8 cellular contexts compared by ENCODE assay signal in the genomic region with DNA sequence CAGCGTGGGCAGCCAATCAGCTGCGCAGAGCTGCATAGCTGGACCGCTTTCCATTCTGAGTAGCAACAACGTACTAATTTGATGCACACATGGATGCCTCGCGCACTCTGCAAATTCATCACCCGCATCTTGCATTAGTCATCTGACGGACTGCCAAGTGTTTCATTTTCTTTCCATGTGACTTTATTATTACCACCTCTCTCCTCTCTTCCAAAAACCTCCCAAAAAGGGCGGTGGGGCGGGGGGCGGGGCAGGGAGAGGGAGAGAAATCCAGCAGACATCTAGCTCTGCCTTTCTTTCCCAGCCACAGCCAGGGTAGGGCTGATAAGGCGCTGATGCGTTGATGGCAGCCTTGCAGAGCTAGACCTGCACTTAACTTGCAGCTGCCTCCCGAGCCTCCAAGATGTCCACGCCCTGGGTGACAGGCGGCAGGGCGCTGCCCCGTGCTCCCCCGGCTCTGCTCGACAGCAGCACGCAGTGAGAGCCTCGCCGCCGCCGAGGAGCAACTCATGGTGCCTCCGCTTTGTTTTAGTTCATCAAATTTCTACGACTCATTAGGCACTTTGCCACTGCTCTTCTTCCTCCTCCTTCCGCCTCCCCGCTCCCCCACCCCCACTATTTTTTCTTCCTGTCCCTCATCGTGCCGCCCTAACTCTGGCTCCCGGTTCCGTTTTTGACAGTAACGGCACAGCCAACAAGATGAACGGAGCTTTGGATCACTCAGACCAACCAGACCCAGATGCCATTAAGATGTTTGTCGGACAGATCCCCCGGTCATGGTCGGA.
DNase-seq lines count a peak whose midpoint lies in the region; ATAC-seq and TF ChIP-seq lines count a peak whose summit lies in the region.

No MANE protein-coding gene starts in this region.

- peaks cover 4 to 6% of the 10 kb centered on the region in 2 donors for H3K4me1 ChIP-seq in mucosa of rectum (ENCODE audit: control insufficient read depth in 2 of 2, insufficient read depth in 2 of 2, low read length in 2 of 2)

- POLR2A ChIA-PET in BJ (lab: Charles Lee), result interaction anchor here (0.6 kb wide), 1 partner anchor 161 kb away, joined by 6 read pairs; no protein-coding TSS in a partner anchor

- DNase-seq in BJ (ENCODE audit: low read depth) (peak; percentile 63), NB4 (ENCODE audit: low read depth) (peak; percentile 83), epidermal melanocyte (ENCODE audit: insufficient read length, low spot score) (peak; percentile 77), NCI-H1930 (lab: John Stamatoyannopoulos, UW) (no peak)
- DNase-seq in activated CD8-positive, alpha-beta memory T cell treated with anti-CD3 and anti-CD28 coated beads, Interleukin-2, amount 50 U/mL, for 4 hours, result peak; percentile 63
- DNase-seq in stimulated activated naive CD4-positive, alpha-beta T cell (lab: John Stamatoyannopoulos, UW), result peak; percentile 57 to 84 (median 68)

- peak; percentile 23 for ATAC-seq in GM21529 (IDR thresholded peaks at IDR 0.05; ENCODE audit: unreplicated experiment)

- H3K36me3 ChIP-seq in BJ (ENCODE audit: control insufficient read depth, insufficient read depth, low read length) (no peaks in the 10 kb centered on the region), mucosa of rectum (ENCODE audit: control insufficient read depth in 2 of 2, insufficient read depth in 2 of 2, low read length in 2 of 2) (peaks cover 3 to 6% of the 10 kb centered on the region in 2 donors)

- peak; percentile 34 for TF ChIP-seq POLR2A in NB4 (IDR thresholded peaks at IDR 0.05; ENCODE audit: extremely low read depth, insufficient read length)

- no peaks in the 10 kb centered on the region for H3K9me3 ChIP-seq in mucosa of rectum (ENCODE audit: control insufficient read depth in 2 of 2, low read length in 2 of 2)

- H3K27ac ChIP-seq in mucosa of rectum (ENCODE audit: low read depth in 2 of 2, low read length in 2 of 2), result peak overlapping the region; percentile 80 to 87

- TF ChIP-seq CTCF in BJ (IDR thresholded peaks at IDR 0.05; ENCODE audit: insufficient read depth, low read depth, low read length), result no peak
- no peak for TF ChIP-seq CTCF in NB4 (IDR thresholded peaks at IDR 0.05; ENCODE audit: low read depth, low read length)

- CTCF ChIA-PET in BJ (lab: Yijun Ruan, JAX), result interaction anchor here (0.8 to 2.4 kb wide), 4 partner anchors 10 to 23 kb away, joined by 3 to 14 read pairs (median 4); no protein-coding TSS in a partner anchor

- peak overlapping the region; percentile 73 to 80 for H3K9ac ChIP-seq in mucosa of rectum (ENCODE audit: low read depth in 1 of 2, low read length in 2 of 2)

- H3K27me3 ChIP-seq in BJ (ENCODE audit: control insufficient read depth, insufficient read depth, low read length), result no peaks in the 10 kb centered on the region
- no peaks in the 10 kb centered on the region for H3K27me3 ChIP-seq in mucosa of rectum (ENCODE audit: control insufficient read depth in 2 of 2, insufficient read depth in 2 of 2, low read length in 2 of 2)

- H3K4me3 ChIP-seq in BJ (ENCODE audit: low read depth, low read length) (peak overlapping the region; percentile 62), NB4 (ENCODE audit: low read depth, low read length) (peak overlapping the region; percentile 96), mucosa of rectum (ENCODE audit: low read length in 2 of 2) (peak overlapping the region; percentile 71 to 85)

Comparison
In these comparisons a context has a peak if more than half of its experiments do, and no peak if none do; other contexts are left out.
1. DNase-seq: peak in BJ (single experiment), NB4 (single experiment), activated CD8-positive, alpha-beta memory T cell treated with anti-CD3 and anti-CD28 coated beads, Interleukin-2, amount 50 U/mL, for 4 hours (single experiment), epidermal melanocyte (single experiment) and stimulated activated naive CD4-positive, alpha-beta T cell (6 of 6); none in NCI-H1930 (0 of 2).
2. Peak in every context shown above with its lines, with median percentiles within 50 percentile points of each other: H3K4me3 ChIP-seq.